Comparison of ENCODE assay signal across 34 cellular contexts in genomic region chr4:52081216-52081615, GRCh38.
"Had no signal": no experiment of that assay in that cellular context is flagged by ENCODE, and none has a peak within 500 bp of the region (broad histone marks: within the 10 kb centered on the region; RNA-seq: fewer than 3 reads in every experiment).

No MANE protein-coding gene starts in this region.

- H3K27ac Mint-ChIP-seq: activated B cell treated with CpG ODN at 0.5 μM for 24 hours; activated CD4-positive, alpha-beta memory T cell treated with anti-CD3 and anti-CD28 coated beads, Interleukin-2, amount 10 ng/mL, durations not matched to agents 7 days and 5 days; activated CD4-positive, alpha-beta T cell treated with anti-CD3 and anti-CD28 coated beads for 36 hours; activated CD8-positive, alpha-beta memory T cell treated with anti-CD3 and anti-CD28 coated beads, Interleukin-2, amount 10 ng/mL, durations not matched to agents 7 days and 5 days; activated CD8-positive, alpha-beta T cell treated with anti-CD3 and anti-CD28 coated beads, Interleukin-2, amount 10 ng/mL, durations not matched to agents 7 days and 5 days; activated naive CD4-positive, alpha-beta T cell treated with anti-CD3 and anti-CD28 coated beads, Interleukin-2, amount 10 ng/mL, durations not matched to agents 7 days and 5 days; activated naive CD4-positive, alpha-beta T cell treated with anti-CD3 and anti-CD28 coated beads, Interleukin-2, amount 50 U/mL, for 24 hours; activated naive CD8-positive, alpha-beta T cell; activated naive CD8-positive, alpha-beta T cell treated with anti-CD3 and anti-CD28 coated beads, Interleukin-2, amount 10 ng/mL, durations not matched to agents 7 days and 5 days; activated naive CD8-positive, alpha-beta T cell treated with anti-CD3 and anti-CD28 coated beads, Interleukin-2, amount 50 U/mL, for 24 hours; activated T-cell treated with anti-CD3 and anti-CD28 coated beads, Interleukin-2, amount 50 U/mL, for 24 hours; activated T-helper 2 cell treated with anti-CD3 and anti-CD28 coated beads, Interferon-gamma antibody, Interleukin-2, Interleukin-4, amounts not matched to agents 10 μg/mL and 5 μg/mL and 100 μg/mL, durations not matched to agents 14 hours and 24 hours and 36 hours; T-helper 1 cell treated with Interleukin-12 subunit alpha and Interleukin-12 subunit beta and Interleukin-4 antibody, amounts not matched to agents 30 μg/mL and 1 μg/mL, for 36 hours; T-helper 2 cell treated with Interferon-gamma antibody and Interleukin-4, amounts not matched to agents 5 μg/mL and 100 μg/mL, for 36 hours had no signal

- H3K4me1 ChIP-seq: adrenal gland, breast epithelium had no signal

- DNase-seq: activated B cell treated with CpG ODN at 0.5 μM for 24 hours; activated CD4-positive, alpha-beta memory T cell treated with anti-CD3 and anti-CD28 coated beads, Interleukin-2, amount 10 ng/mL, durations not matched to agents 7 days and 5 days; activated CD4-positive, alpha-beta T cell treated with anti-CD3 and anti-CD28 coated beads for 1 hour; activated CD4-positive, alpha-beta T cell treated with anti-CD3 and anti-CD28 coated beads for 36 hours; activated CD4-positive, alpha-beta T cell treated with anti-CD3 and anti-CD28 coated beads for 48 hours; activated CD4-positive, alpha-beta T cell treated with anti-CD3 and anti-CD28 coated beads, Interleukin-2, amount 50 U/mL, for 48 hours; activated CD8-positive, alpha-beta memory T cell treated with anti-CD3 and anti-CD28 coated beads for 24 hours; activated CD8-positive, alpha-beta memory T cell treated with anti-CD3 and anti-CD28 coated beads, Interleukin-2, amount 10 ng/mL, durations not matched to agents 7 days and 5 days; activated CD8-positive, alpha-beta memory T cell treated with anti-CD3 and anti-CD28 coated beads, Interleukin-2, amount 50 U/mL, for 48 hours; activated CD8-positive, alpha-beta T cell treated with anti-CD3 and anti-CD28 coated beads, Interleukin-2, amount 10 ng/mL, durations not matched to agents 7 days and 5 days; activated effector memory CD4-positive, alpha-beta T cell treated with Interleukin-2 at 50 U/mL for 16 hours; activated gamma-delta T cell; activated naive CD4-positive, alpha-beta T cell treated with anti-CD3 and anti-CD28 coated beads, Interleukin-2, amount 10 ng/mL, durations not matched to agents 7 days and 5 days; activated naive CD4-positive, alpha-beta T cell treated with Interleukin-2 at 50 U/mL for 16 hours; activated naive CD8-positive, alpha-beta T cell treated with anti-CD3 and anti-CD28 coated beads, Interleukin-2, amount 10 ng/mL, durations not matched to agents 7 days and 5 days; activated naive CD8-positive, alpha-beta T cell treated with anti-CD3 and anti-CD28 coated beads, Interleukin-2, amount 50 U/mL, for 24 hours; activated T-cell treated with anti-CD3 and anti-CD28 coated beads, Interleukin-2, amount 50 U/mL, for 24 hours; activated T-cell treated with anti-CD3 and anti-CD28 coated beads, Interleukin-2, amount 50 U/mL, for 48 hours; adrenal gland; amniotic stem cell; aorta; body of pancreas; brain microvascular endothelial cell; central memory CD4-positive, alpha-beta T cell; T-helper 1 cell; T-helper 2 cell; T-helper 9 cell had no signal

- H3K4me3 ChIP-seq: adrenal gland, body of pancreas, breast epithelium had no signal

- H3K9me3 Mint-ChIP-seq: activated B cell treated with CpG ODN at 0.5 μM for 24 hours; activated CD4-positive, alpha-beta memory T cell treated with anti-CD3 and anti-CD28 coated beads, Interleukin-2, amount 10 ng/mL, durations not matched to agents 7 days and 5 days; activated naive CD4-positive, alpha-beta T cell treated with anti-CD3 and anti-CD28 coated beads, Interleukin-2, amount 50 U/mL, for 24 hours; activated naive CD8-positive, alpha-beta T cell treated with anti-CD3 and anti-CD28 coated beads, Interleukin-2, amount 50 U/mL, for 24 hours; activated T-cell treated with anti-CD3 and anti-CD28 coated beads, Interleukin-2, amount 50 U/mL, for 24 hours; activated T-helper 2 cell treated with anti-CD3 and anti-CD28 coated beads, Interferon-gamma antibody, Interleukin-2, Interleukin-4, amounts not matched to agents 10 μg/mL and 5 μg/mL and 100 μg/mL, durations not matched to agents 14 hours and 24 hours and 36 hours; T-helper 1 cell treated with Interleukin-12 subunit alpha and Interleukin-12 subunit beta and Interleukin-4 antibody, amounts not matched to agents 30 μg/mL and 1 μg/mL, for 36 hours; T-helper 2 cell treated with Interferon-gamma antibody and Interleukin-4, amounts not matched to agents 5 μg/mL and 100 μg/mL, for 36 hours had no signal

- H3K27me3 ChIP-seq: adrenal gland, body of pancreas, breast epithelium had no signal

- H3K27ac ChIP-seq: adrenal gland, body of pancreas, brain microvascular endothelial cell, breast epithelium, VCaP had no signal

- H3K4me1 Mint-ChIP-seq: activated B cell treated with CpG ODN at 0.5 μM for 24 hours; activated CD4-positive, alpha-beta memory T cell treated with anti-CD3 and anti-CD28 coated beads, Interleukin-2, amount 10 ng/mL, durations not matched to agents 7 days and 5 days; activated CD4-positive, alpha-beta T cell treated with anti-CD3 and anti-CD28 coated beads for 36 hours; activated CD8-positive, alpha-beta memory T cell treated with anti-CD3 and anti-CD28 coated beads, Interleukin-2, amount 10 ng/mL, durations not matched to agents 7 days and 5 days; activated naive CD4-positive, alpha-beta T cell treated with anti-CD3 and anti-CD28 coated beads, Interleukin-2, amount 10 ng/mL, durations not matched to agents 7 days and 5 days; activated naive CD4-positive, alpha-beta T cell treated with anti-CD3 and anti-CD28 coated beads, Interleukin-2, amount 50 U/mL, for 24 hours; activated naive CD8-positive, alpha-beta T cell treated with anti-CD3 and anti-CD28 coated beads, Interleukin-2, amount 10 ng/mL, durations not matched to agents 7 days and 5 days; activated naive CD8-positive, alpha-beta T cell treated with anti-CD3 and anti-CD28 coated beads, Interleukin-2, amount 50 U/mL, for 24 hours had no signal

- H3K9me3 ChIP-seq: adrenal gland, body of pancreas, breast epithelium had no signal

- H3K4me3 Mint-ChIP-seq: activated B cell treated with CpG ODN at 0.5 μM for 24 hours; activated CD4-positive, alpha-beta memory T cell treated with anti-CD3 and anti-CD28 coated beads, Interleukin-2, amount 10 ng/mL, durations not matched to agents 7 days and 5 days; activated CD4-positive, alpha-beta T cell treated with anti-CD3 and anti-CD28 coated beads for 36 hours; activated CD8-positive, alpha-beta memory T cell treated with anti-CD3 and anti-CD28 coated beads, Interleukin-2, amount 10 ng/mL, durations not matched to agents 7 days and 5 days; activated CD8-positive, alpha-beta T cell treated with anti-CD3 and anti-CD28 coated beads, Interleukin-2, amount 10 ng/mL, durations not matched to agents 7 days and 5 days; activated naive CD4-positive, alpha-beta T cell treated with anti-CD3 and anti-CD28 coated beads, Interleukin-2, amount 10 ng/mL, durations not matched to agents 7 days and 5 days; activated naive CD4-positive, alpha-beta T cell treated with anti-CD3 and anti-CD28 coated beads, Interleukin-2, amount 50 U/mL, for 24 hours; activated naive CD8-positive, alpha-beta T cell; activated naive CD8-positive, alpha-beta T cell treated with anti-CD3 and anti-CD28 coated beads, Interleukin-2, amount 10 ng/mL, durations not matched to agents 7 days and 5 days; activated naive CD8-positive, alpha-beta T cell treated with anti-CD3 and anti-CD28 coated beads, Interleukin-2, amount 50 U/mL, for 24 hours; activated T-cell treated with anti-CD3 and anti-CD28 coated beads, Interleukin-2, amount 50 U/mL, for 24 hours; T-helper 1 cell treated with Interleukin-12 subunit alpha and Interleukin-12 subunit beta and Interleukin-4 antibody, amounts not matched to agents 30 μg/mL and 1 μg/mL, for 36 hours; T-helper 2 cell treated with Interferon-gamma antibody and Interleukin-4, amounts not matched to agents 5 μg/mL and 100 μg/mL, for 36 hours had no signal

- H3K36me3 Mint-ChIP-seq: activated CD8-positive, alpha-beta memory T cell treated with anti-CD3 and anti-CD28 coated beads, Interleukin-2, amount 10 ng/mL, durations not matched to agents 7 days and 5 days; activated naive CD4-positive, alpha-beta T cell treated with anti-CD3 and anti-CD28 coated beads, Interleukin-2, amount 10 ng/mL, durations not matched to agents 7 days and 5 days; activated naive CD4-positive, alpha-beta T cell treated with anti-CD3 and anti-CD28 coated beads, Interleukin-2, amount 50 U/mL, for 24 hours; activated naive CD8-positive, alpha-beta T cell; activated naive CD8-positive, alpha-beta T cell treated with anti-CD3 and anti-CD28 coated beads, Interleukin-2, amount 10 ng/mL, durations not matched to agents 7 days and 5 days had no signal

- H3K36me3 ChIP-seq: adrenal gland, brain microvascular endothelial cell, breast epithelium had no signal
